Comparison of ENCODE assay signal across 20 cellular contexts in genomic region chr5:176900783-176901204, GRCh38. TPM values are rescaled to one million over a fixed set of nuclear protein-coding genes. Genes with fewer than 3 reads are reported as not detected.
DNase-seq lines count a peak whose midpoint lies in the region; ATAC-seq and TF ChIP-seq lines count a peak whose summit lies in the region.
"Had no signal": no experiment of that assay in that cellular context is flagged by ENCODE, and none has a peak within 500 bp of the region (broad histone marks: within the 10 kb centered on the region; RNA-seq: fewer than 3 reads in every experiment).

No MANE protein-coding gene starts in this region.

- no peak overlapping the region for H2BK120ac ChIP-seq in neuronal stem cell (ENCODE audit: low read depth, low read length)

- H3K4ac ChIP-seq in neuronal stem cell (ENCODE audit: low read length) = no peak overlapping the region

- H3K27ac ChIP-seq in GM23338 (ENCODE audit: low read depth) = no peak overlapping the region
- H3K27ac ChIP-seq in neuronal stem cell (replicated peaks; ENCODE audit: low read length) = no peak overlapping the region
- no peak overlapping the region for H3K27ac ChIP-seq in psoas muscle
- H3K27ac ChIP-seq: prostate gland had no signal

- H3K9me3 Mint-ChIP-seq in CD14-positive monocyte (peaks cover 0 to under 1% (median 0%) of the 10 kb centered on the region in 7 donors), GM23338 (no peaks in the 10 kb centered on the region), brain (no peaks in the 10 kb centered on the region), progenitor cell of endocrine pancreas (ENCODE audit: low read depth) (no peaks in the 10 kb centered on the region)
- H3K9me3 Mint-ChIP-seq: activated CD8-positive, alpha-beta T cell treated with anti-CD3 and anti-CD28 coated beads for 36 hours had no signal

- H2AK5ac ChIP-seq in neuronal stem cell (ENCODE audit: low read depth, low read length) = no peak overlapping the region

- no peaks in the 10 kb centered on the region for H3K9me2 ChIP-seq in GM23338 (ENCODE audit: insufficient read depth)

- H3K18ac ChIP-seq in neuronal stem cell (ENCODE audit: low read length) = peak overlapping the region; percentile 1

- no peak overlapping the region for H3K14ac ChIP-seq in neuronal stem cell (ENCODE audit: low read length)

- H3K79me2 ChIP-seq in GM23338 (replicated peaks; ENCODE audit: insufficient read depth) = no peaks in the 10 kb centered on the region

- no peak overlapping the region for H3K9ac ChIP-seq in neuronal stem cell (ENCODE audit: low read depth, low read length, poor library complexity)

- H3K4me3 Mint-ChIP-seq in CD14-positive monocyte (peak overlapping the region; percentile 42 to 54), GM23338 (no peak overlapping the region), brain (no peak overlapping the region), progenitor cell of endocrine pancreas (ENCODE audit: low read depth) (no peak overlapping the region)
- H3K4me3 Mint-ChIP-seq: activated CD8-positive, alpha-beta T cell treated with anti-CD3 and anti-CD28 coated beads for 36 hours had no signal

- H3F3A ChIP-seq in GM23338 (replicated peaks; ENCODE audit: low read depth) = no peaks in the 10 kb centered on the region

- H2AFZ ChIP-seq in GM23338 (no peak overlapping the region), neuronal stem cell (ENCODE audit: low read length) (no peak overlapping the region)

- H3K9me3 ChIP-seq in neuronal stem cell (replicated peaks in 1 of 2; ENCODE audit: control insufficient read depth in 2 of 2, insufficient read depth in 1 of 2, low read depth in 1 of 2, low read length in 2 of 2) (peaks cover 0 to 2% of the 10 kb centered on the region in 2 donors), psoas muscle (no peaks in the 10 kb centered on the region)
- H3K9me3 ChIP-seq: prostate gland had no signal

- no peak overlapping the region for H2BK12ac ChIP-seq in neuronal stem cell (ENCODE audit: low read length)

- H3K27ac Mint-ChIP-seq in CD14-positive monocyte = peak overlapping the region; percentile 89 to 98 (median 96)
- H3K27ac Mint-ChIP-seq in GM23338 = peak overlapping the region; percentile 63; the same call in 1 of the 2 replicates
- H3K27ac Mint-ChIP-seq in brain = peak overlapping the region; percentile 0 to 73 (median 43)
- H3K27ac Mint-ChIP-seq in progenitor cell of endocrine pancreas = no peak overlapping the region
- H3K27ac Mint-ChIP-seq: activated CD8-positive, alpha-beta T cell treated with anti-CD3 and anti-CD28 coated beads for 36 hours had no signal

- H3K27me3 ChIP-seq in GM23338 (ENCODE audit: insufficient read depth) (no peaks in the 10 kb centered on the region), neuronal stem cell (ENCODE audit: control insufficient read depth in 3 of 3, insufficient read depth in 3 of 3, low read depth in 1 of 3, low read length in 3 of 3) (no peaks in the 10 kb centered on the region), psoas muscle (ENCODE audit: insufficient read depth in 3 of 3, low read length in 2 of 3) (no peaks in the 10 kb centered on the region)

- no peak overlapping the region for H4K91ac ChIP-seq in neuronal stem cell (ENCODE audit: low read depth, low read length, poor library complexity)

- H3K4me1 Mint-ChIP-seq in CD14-positive monocyte = peaks cover 83% of the 10 kb centered on the region
- peaks cover 22% of the 10 kb centered on the region for H3K4me1 Mint-ChIP-seq in GM23338
- H3K4me1 Mint-ChIP-seq in brain = peaks cover 11% of the 10 kb centered on the region
- H3K4me1 Mint-ChIP-seq in progenitor cell of endocrine pancreas (ENCODE audit: low read depth) = peaks cover 20% of the 10 kb centered on the region

- H2BK15ac ChIP-seq in neuronal stem cell (ENCODE audit: low read length) = no peak overlapping the region

- H3K4me1 ChIP-seq in GM23338 (ENCODE audit: insufficient read depth) = 0 out of 2 replicates have a peak, but pooled peaks cover 3% of the 10 kb centered on the region
- peaks cover 0 to 8% of the 10 kb centered on the region in 2 donors for H3K4me1 ChIP-seq in neuronal stem cell (ENCODE audit: control insufficient read depth in 2 of 2, insufficient read depth in 1 of 2, low read depth in 1 of 2, low read length in 2 of 2)
- H3K4me1 ChIP-seq in psoas muscle = peaks cover 3% of the 10 kb centered on the region
- H3K4me1 ChIP-seq: prostate gland had no signal

- H3K23ac ChIP-seq in neuronal stem cell (ENCODE audit: low read depth, low read length, poor library complexity) = no peak overlapping the region

- H3K79me1 ChIP-seq in neuronal stem cell (ENCODE audit: low read depth, low read length) = no peaks in the 10 kb centered on the region

- no CpG with 5 or more reads among the region's 6 CpGs for WGBS in neuronal stem cell (ENCODE audit: extremely low coverage in 2 of 2, insufficient read length in 2 of 2, insufficient replicate concordance in 1 of 2), 2 donors
- 38 to 45% (median 41%) methylated on average over 6 of the region's 6 CpGs for WGBS in psoas muscle, 3 donors

- no peak overlapping the region for H4K8ac ChIP-seq in neuronal stem cell (ENCODE audit: low read depth, low read length)

- ATAC-seq in GM23338 (no peak), psoas muscle (no peak)

- peaks cover 25% of the 10 kb centered on the region for H3K36me3 ChIP-seq in GM23338 (ENCODE audit: insufficient read depth)
- H3K36me3 ChIP-seq in neuronal stem cell (replicated peaks in 1 of 2; ENCODE audit: control insufficient read depth in 2 of 2, insufficient read depth in 2 of 2, low read length in 2 of 2) = peaks cover 14 to 46% of the 10 kb centered on the region in 2 donors
- H3K36me3 ChIP-seq in psoas muscle (ENCODE audit: insufficient read depth in 1 of 2, low read depth in 1 of 2) = peaks cover 12 to 38% of the 10 kb centered on the region in 2 donors
- H3K36me3 ChIP-seq: prostate gland had no signal

- H3K4me3 ChIP-seq in GM23338 (no peak overlapping the region), neuronal stem cell (ENCODE audit: low read length in 2 of 2) (no peak overlapping the region), psoas muscle (no peak overlapping the region)
- H3K4me3 ChIP-seq: coronary artery, prostate gland had no signal

- no peak overlapping the region for H3K4me2 ChIP-seq in GM23338
- H3K4me2 ChIP-seq in neuronal stem cell (ENCODE audit: insufficient read depth, low read length, poor library complexity, severe bottlenecking) = no peak overlapping the region

- peaks cover 32 to 53% of the 10 kb centered on the region in 2 donors for H3K36me3 Mint-ChIP-seq in CD14-positive monocyte
- H3K36me3 Mint-ChIP-seq in GM23338 (ENCODE audit: low read depth) = peaks cover 27% of the 10 kb centered on the region
- H3K36me3 Mint-ChIP-seq in brain = peaks cover 29% of the 10 kb centered on the region
- H3K36me3 Mint-ChIP-seq in progenitor cell of endocrine pancreas (ENCODE audit: insufficient read depth) = peaks cover 24% of the 10 kb centered on the region

- TF ChIP-seq CTCF in CD14-positive monocyte (IDR thresholded peaks at IDR 0.05) (no peak), GM23338 (conservative IDR thresholded peaks at IDR 0.05; ENCODE audit: low read depth in 2 of 2) (no peak), brain (conservative IDR thresholded peaks at IDR 0.05) (no peak), progenitor cell of endocrine pancreas (IDR thresholded peaks at IDR 0.05; ENCODE audit: unreplicated experiment) (no peak), psoas muscle (IDR thresholded peaks at IDR 0.05) (no peak)

- H2BK5ac ChIP-seq in neuronal stem cell (ENCODE audit: low read length) = no peak overlapping the region

- no peak for DNase-seq in CD14-positive monocyte (ENCODE audit: low spot score)
- no peak for DNase-seq in GM23338 (ENCODE audit: low spot score)
- DNase-seq in neuronal stem cell (ENCODE audit: low spot score) = no peak
- no peak for DNase-seq in progenitor cell of endocrine pancreas (ENCODE audit: low spot score, unreplicated experiment)
- no peak for DNase-seq in NCI-H1436 treated with DMSO at 0.1 percent for 48 hours (lab: John Stamatoyannopoulos, UW)
- DNase-seq in psoas muscle = no peak
- DNase-seq: activated CD8-positive, alpha-beta T cell treated with anti-CD3 and anti-CD28 coated beads for 36 hours; activated gamma-delta T cell treated with Interleukin-2 at 50 U/mL for 16 hours; amniotic stem cell; NCI-H1417; NCI-H2107; NCI-H446; OCI-M1; Right ventricle myocardium superior had no signal

- H3K27me3 Mint-ChIP-seq in CD14-positive monocyte (ENCODE audit: low read depth in 3 of 3) = peaks cover 0 to 2% (median 0%) of the 10 kb centered on the region in 3 donors
- peaks cover 2% of the 10 kb centered on the region for H3K27me3 Mint-ChIP-seq in GM23338 (ENCODE audit: insufficient read depth, low read depth, poor library complexity)
- H3K27me3 Mint-ChIP-seq in brain = no peaks in the 10 kb centered on the region
- peaks cover 40% of the 10 kb centered on the region for H3K27me3 Mint-ChIP-seq in progenitor cell of endocrine pancreas
- H3K27me3 Mint-ChIP-seq: activated CD8-positive, alpha-beta T cell treated with anti-CD3 and anti-CD28 coated beads for 36 hours had no signal

- intact Hi-C loops in CD14-positive monocyte (cut with micrococcal nuclease) = no loop called here
- intact Hi-C loops in psoas muscle (cut with DNase I) = loop anchor here in 1 of 2 donors (5.0 kb wide), 1 partner anchor 42 kb away; no protein-coding TSS in a partner anchor

- no peaks in the 10 kb centered on the region; the same call in 1 of the 2 replicates for H4K20me1 ChIP-seq in GM23338 (replicated peaks; ENCODE audit: insufficient read depth)

TF ChIP-seq in GM23338, 12 proteins besides CTCF, POLR2A, EP300 and RAD21 (continues in another document):
- TF ChIP-seq ZNF331 (CRISPR knock-in tag; IDR thresholded peaks at IDR 0.05; ENCODE audit: low read depth) (no peak), STAT1 (IDR thresholded peaks at IDR 0.05; ENCODE audit: unreplicated experiment) (no peak), EZH2phosphoT487 (IDR thresholded peaks at IDR 0.05; ENCODE audit: unreplicated experiment) (no peak)

RNA-seq across cellular contexts. Expression of gene HK3, which starts 1.6 kb away (rescaled TPM):
- polyA plus RNA-seq in CD14-positive monocyte = 100 to 1,000 TPM; 174 to 204 TPM
- total RNA-seq in GM23338 (2014; rRNA removed; shearing (Covaris generic)) = not detected in 2 replicates
- polyA plus RNA-seq in GM23338 (2016; fragmentation: Nextera tagmentation; extraction: Ambion mirVana) = not detected in 2 replicates
- 0.17 TPM for polyA plus RNA-seq in brain (ENCODE audit: insufficient read depth, low read depth, low replicate concordance)
- polyA plus RNA-seq in neuronal stem cell (2013, experiment 1 of 2) = not detected
- polyA plus RNA-seq in neuronal stem cell (2013, experiment 2 of 2) = 0.01 TPM
- not detected in 2 replicates for total RNA-seq in progenitor cell of endocrine pancreas
- total RNA-seq in psoas muscle = 1 to 10 TPM; 1.7 to 3.1 (median 2.3) TPM
- 1 to 10 TPM; 1.6 to 2.7 (median 2.6) TPM for polyA plus RNA-seq in psoas muscle
- total RNA-seq: activated CD8-positive, alpha-beta T cell treated with anti-CD3 and anti-CD28 coated beads for 36 hours; fibroblast of lung; MCF 10A had no signal
- polyA plus RNA-seq: AG04450, fibroblast of lung had no signal

Comparison
In these comparisons a context has a peak if more than half of its experiments do, and no peak if none do; other contexts are left out.
1. H3K4me3 Mint-ChIP-seq: peak in CD14-positive monocyte (2 of 2); none in GM23338 (single experiment), brain (0 of 5) and progenitor cell of endocrine pancreas (single experiment).
2. RNA of gene HK3, which starts 1.6 kb away (polyA plus RNA-seq): 174 to 204 TPM in CD14-positive monocyte; 1.6 to 2.7 TPM in psoas muscle, not detected in GM23338 and 0.17 TPM in brain (single experiment); every median in the first group is over 10 times any median in the second.